Comparison of ENCODE assay signal across 1 cellular context in the genomic region with DNA sequence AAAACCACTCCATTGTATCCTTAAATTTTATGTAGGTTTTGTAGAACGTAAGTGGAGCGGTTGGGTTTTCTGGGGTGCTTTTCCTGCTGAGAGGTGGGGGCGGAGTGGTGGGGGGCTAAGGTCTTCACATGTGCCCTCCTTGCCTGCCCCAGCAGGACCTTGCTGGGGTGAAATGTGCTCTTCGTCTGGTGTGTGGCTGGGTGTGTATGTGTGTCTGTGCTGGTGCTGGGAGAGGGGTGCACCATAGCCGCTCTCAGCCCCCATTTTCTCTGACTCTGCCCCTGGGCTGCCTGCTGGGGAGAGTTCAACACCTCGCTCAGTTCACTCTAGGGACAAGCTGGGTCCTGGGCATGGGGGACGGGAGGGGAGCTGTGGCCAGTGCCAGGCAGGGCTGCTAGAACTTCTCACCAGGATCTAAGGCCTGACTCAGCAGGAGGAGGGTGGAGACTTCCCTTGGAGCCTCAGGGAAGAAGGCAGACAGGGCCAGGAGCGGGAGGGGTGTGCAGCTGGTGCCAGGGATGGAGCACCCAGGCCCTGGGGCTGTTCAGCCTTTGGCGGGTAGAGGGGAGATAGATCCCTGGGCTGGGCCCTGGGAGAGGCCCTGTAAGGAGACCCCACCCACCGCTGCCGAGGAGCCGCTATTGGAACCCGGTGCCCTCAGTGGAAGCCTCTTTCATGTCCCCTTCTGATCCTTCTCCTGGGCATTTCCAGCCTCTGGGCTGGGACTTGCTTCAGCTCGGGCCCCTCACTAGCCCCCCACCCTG.
TF ChIP-seq lines count a peak whose summit lies in the region.

No MANE protein-coding gene starts in this region.

TF ChIP-seq in endothelial cell of umbilical vein, 7 proteins besides CTCF, POLR2A, EP300 and RAD21:
- TF ChIP-seq FOS (IDR thresholded peaks at IDR 0.05; ENCODE audit: borderline replicate concordance, insufficient read depth, low read length) = peak; percentile 38
- TF ChIP-seq, protein P1, sequence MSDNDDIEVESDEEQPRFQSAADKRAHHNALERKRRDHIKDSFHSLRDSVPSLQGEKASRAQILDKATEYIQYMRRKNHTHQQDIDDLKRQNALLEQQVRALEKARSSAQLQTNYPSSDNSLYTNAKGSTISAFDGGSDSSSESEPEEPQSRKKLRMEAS (IDR thresholded peaks at IDR 0.05; ENCODE audit: insufficient read depth, insufficient read length) = no peak
- TF ChIP-seq JUN (IDR thresholded peaks at IDR 0.05; ENCODE audit: borderline replicate concordance, insufficient read depth, insufficient read length, low read depth) = no peak
- no peak for TF ChIP-seq EZH2 (IDR thresholded peaks at IDR 0.05; ENCODE audit: borderline replicate concordance, low read depth, low read length, severe bottlenecking)
- no peak for TF ChIP-seq GATA2 (IDR thresholded peaks at IDR 0.05; ENCODE audit: insufficient read depth, insufficient read length, low read depth, low read length)
- no peak for TF ChIP-seq MYC (IDR thresholded peaks at IDR 0.05; ENCODE audit: low read depth, low read length)
- TF ChIP-seq POLR2AphosphoS5 (IDR thresholded peaks at IDR 0.05; ENCODE audit: insufficient read depth, low read depth, low read length) = peak; percentile 16
TF ChIP-seq in endothelial cell of umbilical vein: peak in this region for 2.
